ENCODE assay signal across 10 cellular contexts in genomic region chr21:33914188-33914587, GRCh38. TPM values are rescaled to one million over a fixed set of nuclear protein-coding genes. Genes with fewer than 3 reads are reported as not detected.
A peak's percentile ranks its signal among the peaks of the same experiment; 100 is the strongest.
DNase-seq lines count a peak whose midpoint lies in the region; ATAC-seq and TF ChIP-seq lines count a peak whose summit lies in the region.
"Had no signal": no experiment of that assay in that cellular context is flagged by ENCODE, and none has a peak within 500 bp of the region (broad histone marks: within the 10 kb centered on the region; RNA-seq: fewer than 3 reads in every experiment).

No MANE protein-coding gene starts in this region.

- H3K4me3 Mint-ChIP-seq in activated CD4-positive, alpha-beta T cell treated with anti-CD3 and anti-CD28 coated beads, Interleukin-2, amount 10 ng/mL, durations not matched to agents 24 days and 14 days, result peak overlapping the region; percentile 99

- no peak overlapping the region for H2AFZ ChIP-seq in OCI-LY7 (ENCODE audit: low read length)

- H3K36me3 ChIP-seq in OCI-LY7 (ENCODE audit: insufficient read depth, low read length), result peaks cover 53% of the 10 kb centered on the region
- H3K36me3 ChIP-seq: ovary had no signal

- H3K9me2 ChIP-seq in OCI-LY7 (ENCODE audit: insufficient read depth, low read length), result no peaks in the 10 kb centered on the region

- TF ChIP-seq CTCF in OCI-LY7 (conservative IDR thresholded peaks at IDR 0.05; ENCODE audit: low read length), result no peak
- TF ChIP-seq CTCF in retinal pigment epithelial cell (conservative IDR thresholded peaks at IDR 0.05; ENCODE audit: low read depth, low read length), result no peak

- peak overlapping the region; percentile 54 for H3K27ac Mint-ChIP-seq in activated CD4-positive, alpha-beta T cell treated with anti-CD3 and anti-CD28 coated beads, Interleukin-2, amount 10 ng/mL, durations not matched to agents 24 days and 14 days

- DNase-seq in activated CD4-positive, alpha-beta T cell treated with anti-CD3 and anti-CD28 coated beads, Interleukin-2, amount 10 ng/mL, durations not matched to agents 24 days and 14 days, result no peak
- no peak for DNase-seq in activated CD4-positive, alpha-beta T cell treated with anti-CD3 and anti-CD28 coated beads for 4 hours
- no peak for DNase-seq in OCI-LY7 (ENCODE audit: low spot score)
- DNase-seq in epithelial cell of prostate (ENCODE audit: low read depth, low spot score), result no peak
- no peak for DNase-seq in retinal pigment epithelial cell (ENCODE audit: low read depth)
- no peak for DNase-seq in mucosa of gallbladder (ENCODE audit: low spot score)
- DNase-seq in NCI-H2196 treated with DMSO at 0.1 percent for 48 hours (lab: John Stamatoyannopoulos, UW; ENCODE audit: unreplicated experiment), result no peak
- DNase-seq: OCI-M1, ovary had no signal

- POLR2A ChIA-PET in OCI-LY7 (lab: Charles Lee), result interaction anchor here (0.7 to 1.3 kb wide), 3 partner anchors 16 to 448 kb away, joined by 3 to 4 read pairs (median 4); no protein-coding TSS in a partner anchor

- peaks cover 34% of the 10 kb centered on the region for H3K36me3 Mint-ChIP-seq in activated CD4-positive, alpha-beta T cell treated with anti-CD3 and anti-CD28 coated beads, Interleukin-2, amount 10 ng/mL, durations not matched to agents 24 days and 14 days (ENCODE audit: low read depth)

- H4K20me1 ChIP-seq in OCI-LY7 (ENCODE audit: insufficient read depth, low read length), result no peaks in the 10 kb centered on the region

- ATAC-seq in HG03469 (IDR thresholded peaks at IDR 0.05; ENCODE audit: unreplicated experiment), result no peak

- intact Hi-C loops in activated CD4-positive, alpha-beta T cell treated with anti-CD3 and anti-CD28 coated beads, Interleukin-2, amount 10 ng/mL, durations not matched to agents 24 days and 14 days (cut with micrococcal nuclease), result loop anchor here (2.0 kb wide), 1 partner anchor 19 kb away; no protein-coding TSS in a partner anchor
- intact Hi-C loops in OCI-LY7 (cut with micrococcal nuclease; ENCODE audit: unreplicated experiment), result no loop called here

- H3K4me1 ChIP-seq in OCI-LY7 (ENCODE audit: insufficient read depth, low read length, poor library complexity, severe bottlenecking), result peaks cover 20% of the 10 kb centered on the region

- H3K27me3 Mint-ChIP-seq in activated CD4-positive, alpha-beta T cell treated with anti-CD3 and anti-CD28 coated beads, Interleukin-2, amount 10 ng/mL, durations not matched to agents 24 days and 14 days, result peaks cover 2% of the 10 kb centered on the region

- H3K9me3 ChIP-seq in OCI-LY7 (ENCODE audit: low read length), result no peaks in the 10 kb centered on the region
- H3K9me3 ChIP-seq: ovary had no signal

- H3K79me2 ChIP-seq in OCI-LY7 (ENCODE audit: insufficient read depth, low read depth, low read length), result peaks cover 38% of the 10 kb centered on the region

- BruUV-seq in OCI-LY7 (replicated peaks; lab: Mats Ljungman, UMichigan), result no TSS peak

- H3K4me1 Mint-ChIP-seq in activated CD4-positive, alpha-beta T cell treated with anti-CD3 and anti-CD28 coated beads, Interleukin-2, amount 10 ng/mL, durations not matched to agents 24 days and 14 days, result peaks cover 31% of the 10 kb centered on the region

- H3K9me3 Mint-ChIP-seq in activated CD4-positive, alpha-beta T cell treated with anti-CD3 and anti-CD28 coated beads, Interleukin-2, amount 10 ng/mL, durations not matched to agents 24 days and 14 days, result no peaks in the 10 kb centered on the region

- H3K4me3 ChIP-seq in OCI-LY7 (ENCODE audit: low read depth, low read length, poor library complexity, severe bottlenecking) (peak overlapping the region; percentile 93), retinal pigment epithelial cell (ENCODE audit: low read length) (peak overlapping the region; percentile 99)

- H3K27ac ChIP-seq in OCI-LY7 (ENCODE audit: low read depth, low read length, poor library complexity, severe bottlenecking), result no peak overlapping the region
- H3K27ac ChIP-seq in epithelial cell of prostate, result peak overlapping the region; percentile 35
- H3K27ac ChIP-seq: ovary had no signal

- CTCF ChIA-PET in OCI-LY7 (lab: Charles Lee; ENCODE audit: unreplicated experiment), result interaction anchor here (1.0 kb wide), 1 partner anchor 10 kb away, joined by 4 read pairs; no protein-coding TSS in a partner anchor

- H3K4me2 ChIP-seq in OCI-LY7 (ENCODE audit: low read length), result peak overlapping the region; percentile 80

RNA-seq across cellular contexts. Expression of gene ATP5PO, which starts 1.4 kb away (rescaled TPM):
- 172 and 194 TPM in 2 replicates for total RNA-seq in activated CD4-positive, alpha-beta T cell treated with anti-CD3 and anti-CD28 coated beads, Interleukin-2, amount 10 ng/mL, durations not matched to agents 24 days and 14 days
- total RNA-seq in OCI-LY7 (2014; rRNA removed; shearing (Covaris generic)), result 180 and 210 TPM in 2 replicates
- total RNA-seq in OCI-LY7 (2022), result 206 and 227 TPM in 2 replicates
- total RNA-seq in mucosa of gallbladder, result 157 TPM
